1 cellular context compared by ENCODE assay signal in the genomic region with DNA sequence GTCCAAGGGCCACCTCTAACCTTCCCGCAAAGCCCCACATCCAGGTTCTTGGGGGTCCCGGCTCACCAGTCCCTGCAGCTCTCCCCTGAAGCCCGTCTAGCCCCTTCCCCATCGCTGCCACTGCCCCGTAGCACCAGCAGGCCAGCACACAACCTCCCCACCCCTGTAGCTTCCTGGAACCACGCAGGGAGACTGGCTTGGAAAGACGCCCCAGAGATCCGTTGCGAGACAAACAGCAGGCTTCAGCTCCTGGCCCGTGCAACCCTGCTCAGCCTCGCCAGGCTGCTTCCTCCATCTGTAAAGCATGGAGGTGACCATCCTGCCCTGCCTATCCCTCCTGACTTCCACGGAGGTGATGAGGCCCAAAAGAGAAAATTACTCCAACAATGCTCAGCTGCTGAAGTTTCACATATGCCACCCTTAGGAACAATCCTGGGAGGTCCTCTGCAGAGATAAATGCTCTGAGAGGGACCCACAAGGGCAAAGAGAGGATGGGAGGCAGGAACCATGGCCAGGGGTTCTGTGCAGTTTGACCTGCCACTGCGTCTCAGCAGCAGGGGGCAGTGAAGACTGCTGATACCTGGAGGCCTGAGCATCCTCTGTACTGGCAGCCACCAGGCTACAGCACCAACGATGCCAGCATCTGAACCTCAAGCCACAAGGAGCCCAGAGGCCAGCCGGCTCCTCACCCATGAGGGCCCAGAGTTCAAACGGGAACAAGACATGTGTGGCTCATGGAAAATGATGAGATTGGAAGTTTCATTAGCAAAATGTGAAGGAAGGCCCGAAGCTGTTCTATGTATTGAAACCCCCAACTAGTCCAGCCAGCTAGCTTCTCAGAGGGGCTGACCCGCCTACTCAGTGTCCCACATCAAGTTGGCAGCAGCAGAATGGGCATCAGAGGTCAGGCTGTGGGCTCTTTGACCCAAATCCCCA.
TF ChIP-seq lines count a peak whose summit lies in the region.

No MANE protein-coding gene starts in this region.

TF ChIP-seq in IMR-90, 13 proteins besides CTCF, POLR2A, EP300 and RAD21 (continued from another document):
- TF ChIP-seq MAFK (IDR thresholded peaks at IDR 0.05; ENCODE audit: low read depth, low read length) (no peak), SMC3 (IDR thresholded peaks at IDR 0.05; ENCODE audit: low read depth, low read length) (no peak), BHLHE40 (IDR thresholded peaks at IDR 0.05; ENCODE audit: low read depth, low read length) (no peak), RCOR1 (IDR thresholded peaks at IDR 0.05; ENCODE audit: insufficient replicate concordance, low read length) (no peak), USF2 (IDR thresholded peaks at IDR 0.05; ENCODE audit: low read depth, low read length) (no peak), MXI1 (IDR thresholded peaks at IDR 0.05; ENCODE audit: borderline replicate concordance, low read depth, low read length) (no peak), CEBPB (IDR thresholded peaks at IDR 0.05; ENCODE audit: low read depth, low read length) (no peak), MAZ (IDR thresholded peaks at IDR 0.05; ENCODE audit: borderline replicate concordance, low read depth, low read length) (no peak)
- TF ChIP-seq, protein P1, sequence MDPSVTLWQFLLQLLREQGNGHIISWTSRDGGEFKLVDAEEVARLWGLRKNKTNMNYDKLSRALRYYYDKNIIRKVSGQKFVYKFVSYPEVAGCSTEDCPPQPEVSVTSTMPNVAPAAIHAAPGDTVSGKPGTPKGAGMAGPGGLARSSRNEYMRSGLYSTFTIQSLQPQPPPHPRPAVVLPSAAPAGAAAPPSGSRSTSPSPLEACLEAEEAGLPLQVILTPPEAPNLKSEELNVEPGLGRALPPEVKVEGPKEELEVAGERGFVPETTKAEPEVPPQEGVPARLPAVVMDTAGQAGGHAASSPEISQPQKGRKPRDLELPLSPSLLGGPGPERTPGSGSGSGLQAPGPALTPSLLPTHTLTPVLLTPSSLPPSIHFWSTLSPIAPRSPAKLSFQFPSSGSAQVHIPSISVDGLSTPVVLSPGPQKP (IDR thresholded peaks at IDR 0.05; ENCODE audit: borderline replicate concordance, low read depth, low read length): no peak
